23 cellular contexts compared by ENCODE assay signal in genomic region chr21:34806423-34806822, GRCh38.
A peak's percentile ranks its signal among the peaks of the same experiment; 100 is the strongest.
DNase-seq lines count a peak whose midpoint lies in the region; TF ChIP-seq lines count a peak whose summit lies in the region.
"Had no signal": no experiment of that assay in that cellular context is flagged by ENCODE, and none has a peak within 500 bp of the region (broad histone marks: within the 10 kb centered on the region; RNA-seq: fewer than 3 reads in every experiment).

No MANE protein-coding gene starts in this region.

- no peak overlapping the region for H3K4me2 ChIP-seq in hepatocyte
- H3K4me2 ChIP-seq: GM23338, neural progenitor cell had no signal

- no peak for TF ChIP-seq CTCF in CD14-positive monocyte (IDR thresholded peaks at IDR 0.05)
- TF ChIP-seq CTCF in hepatocyte (IDR thresholded peaks at IDR 0.05; ENCODE audit: poor library complexity): no peak

- peaks cover 74% of the 10 kb centered on the region for H3K4me1 ChIP-seq in ACC112 (ENCODE audit: control insufficient read depth, insufficient read depth, low read length, unreplicated experiment)
- H3K4me1 ChIP-seq in SJSA1 (replicated peaks): peaks cover 36% of the 10 kb centered on the region
- H3K4me1 ChIP-seq in hepatocyte (ENCODE audit: insufficient read depth): peaks cover 2% of the 10 kb centered on the region
- H3K4me1 ChIP-seq: colonic mucosa had no signal

- peaks cover 59 to 65% of the 10 kb centered on the region in 2 donors for H3K36me3 Mint-ChIP-seq in CD14-positive monocyte
- H3K36me3 Mint-ChIP-seq: neural progenitor cell had no signal

- H3K27ac Mint-ChIP-seq in CD14-positive monocyte: peak overlapping the region in 6 of 7 donors; percentile 18 to 99 (median 98)
- H3K27ac Mint-ChIP-seq: activated naive CD8-positive, alpha-beta T cell treated with anti-CD3 and anti-CD28 coated beads, Interleukin-2, amount 10 ng/mL, durations not matched to agents 7 days and 5 days; endodermal cell; GM23338; neural progenitor cell had no signal

- no peak overlapping the region for H2AFZ ChIP-seq in ACC112 (ENCODE audit: low read length, unreplicated experiment)
- no peak overlapping the region for H2AFZ ChIP-seq in hepatocyte
- H2AFZ ChIP-seq: GM23338, neural progenitor cell had no signal

- peaks cover 32% of the 10 kb centered on the region for H3K36me3 ChIP-seq in ACC112 (ENCODE audit: insufficient read depth, low read length)
- H3K36me3 ChIP-seq in SJSA1: peaks cover 94% of the 10 kb centered on the region
- H3K36me3 ChIP-seq in hepatocyte (replicated peaks; ENCODE audit: insufficient read depth, low read depth): no peaks in the 10 kb centered on the region
- H3K36me3 ChIP-seq: colonic mucosa, neural progenitor cell had no signal

- H3K4me1 Mint-ChIP-seq in CD14-positive monocyte: peaks cover 77% of the 10 kb centered on the region

- peak overlapping the region; percentile 99 for H3K27ac ChIP-seq in ACC112 (ENCODE audit: low read depth, low read length)
- peak overlapping the region; percentile 99 for H3K27ac ChIP-seq in SJSA1
- peak overlapping the region; percentile 94 for H3K27ac ChIP-seq in hepatocyte
- H3K27ac ChIP-seq: body of pancreas, colonic mucosa, neural progenitor cell had no signal

- no peaks in the 10 kb centered on the region for H4K20me1 ChIP-seq in hepatocyte (ENCODE audit: insufficient read depth, poor library complexity, severe bottlenecking)

- H3K4me3 Mint-ChIP-seq in CD14-positive monocyte: no peak overlapping the region
- H3K4me3 Mint-ChIP-seq: activated naive CD8-positive, alpha-beta T cell treated with anti-CD3 and anti-CD28 coated beads, Interleukin-2, amount 10 ng/mL, durations not matched to agents 7 days and 5 days; endodermal cell; GM23338; neural progenitor cell had no signal

- H3K27me3 ChIP-seq in ACC112 (ENCODE audit: insufficient read depth, low read length): no peaks in the 10 kb centered on the region
- H3K27me3 ChIP-seq in SJSA1 (replicated peaks): no peaks in the 10 kb centered on the region
- no peaks in the 10 kb centered on the region for H3K27me3 ChIP-seq in hepatocyte
- H3K27me3 ChIP-seq: body of pancreas, colonic mucosa, left lung, neural progenitor cell, upper lobe of right lung had no signal

- H3K9me2 ChIP-seq in hepatocyte (replicated peaks; ENCODE audit: insufficient read depth): no peaks in the 10 kb centered on the region

- H3K79me2 ChIP-seq in ACC112 (ENCODE audit: control insufficient read depth, insufficient read depth, low read length, unreplicated experiment): peaks cover 40% of the 10 kb centered on the region
- peaks cover 8% of the 10 kb centered on the region for H3K79me2 ChIP-seq in hepatocyte

- WGBS in hepatocyte (ENCODE audit: low lambda C conversion rate, missing lambda C conversion rate): 98% methylated on average over 3 of the region's 3 CpGs

- H3K9me3 Mint-ChIP-seq in CD14-positive monocyte: no peaks in the 10 kb centered on the region
- H3K9me3 Mint-ChIP-seq: activated CD4-positive, alpha-beta T cell treated with anti-CD3 and anti-CD28 coated beads, Interleukin-2, amount 10 ng/mL, durations not matched to agents 24 days and 14 days had no signal

- intact Hi-C loops in CD14-positive monocyte (cut with micrococcal nuclease): loop anchor here (2.0 to 10.0 kb wide), 4 partner anchors 30 to 238 kb away; partner anchors contain the start of gene RUNX1 (in 1 of the 2)

- H3K9me3 ChIP-seq in SJSA1 (replicated peaks): no peaks in the 10 kb centered on the region
- H3K9me3 ChIP-seq in hepatocyte (ENCODE audit: low read depth): no peaks in the 10 kb centered on the region
- H3K9me3 ChIP-seq: body of pancreas, colonic mucosa, left lung, psoas muscle, upper lobe of right lung had no signal

- DNase-seq in CD14-positive monocyte (ENCODE audit: low spot score) (no peak), SJSA1 (ENCODE audit: low read depth in 1 of 2, low spot score in 2 of 2) (no peak), hepatocyte (ENCODE audit: low spot score) (no peak), midbrain (lab: John Stamatoyannopoulos, UW) (no peak), NCI-H1436 (lab: John Stamatoyannopoulos, UW) (no peak), germinal center (ENCODE audit: low spot score) (no peak)
- DNase-seq: activated CD4-positive, alpha-beta T cell treated with anti-CD3 and anti-CD28 coated beads, Interleukin-2, amount 10 ng/mL, durations not matched to agents 24 days and 14 days; activated CD8-positive, alpha-beta memory T cell treated with anti-CD3 and anti-CD28 coated beads, Interleukin-2, amount 50 U/mL, for 48 hours; activated naive CD8-positive, alpha-beta T cell treated with anti-CD3 and anti-CD28 coated beads, Interleukin-2, amount 10 ng/mL, durations not matched to agents 7 days and 5 days; body of pancreas; colonic mucosa; endodermal cell; head of caudate nucleus; left lung; NCI-H2171 treated with DMSO at 0.1 percent for 48 hours; NCI-H69; psoas muscle; stimulated activated CD4-positive, alpha-beta T cell treated with anti-CD3 and anti-CD28 coated beads, Interleukin-2, amount 100 ng/mL, for 24 hours; SW 1271; upper lobe of right lung had no signal

- no peaks in the 10 kb centered on the region for H3K27me3 Mint-ChIP-seq in CD14-positive monocyte (ENCODE audit: low read depth in 3 of 3)
- H3K27me3 Mint-ChIP-seq: activated CD4-positive, alpha-beta T cell treated with anti-CD3 and anti-CD28 coated beads, Interleukin-2, amount 10 ng/mL, durations not matched to agents 24 days and 14 days had no signal

- H3K4me3 ChIP-seq in ACC112 (ENCODE audit: low read depth, low read length) (no peak overlapping the region), SJSA1 (no peak overlapping the region), hepatocyte (no peak overlapping the region)
- H3K4me3 ChIP-seq: body of pancreas, colonic mucosa, GM23338, left lung, neural progenitor cell, psoas muscle, upper lobe of right lung had no signal
